8 cellular contexts compared by ENCODE assay signal in genomic region chr3:168096210-168096795, GRCh38. TPM values are rescaled to one million over a fixed set of nuclear protein-coding genes. Genes with fewer than 3 reads are reported as not detected.
DNase-seq lines count a peak whose midpoint lies in the region; ATAC-seq lines count a peak whose summit lies in the region.

No MANE protein-coding gene starts in this region.

- peak; percentile 79 for DNase-seq in Ammon's horn (ENCODE audit: low spot score)
- DNase-seq in NCI-H2029 (lab: John Stamatoyannopoulos, UW), result peak; percentile 55
- no peak for DNase-seq in T-helper 2 cell treated with Interferon-gamma antibody and Interleukin-4, amounts not matched to agents 5 μg/mL and 100 μg/mL, for 36 hours (ENCODE audit: low spot score)
- DNase-seq in lung microvascular endothelial cell (ENCODE audit: low read depth in 2 of 2), result peak; percentile 86 to 92
- DNase-seq in superior temporal gyrus (ENCODE audit: extremely low spot score), result peak; percentile 73

- H3K9me3 ChIP-seq in endocrine pancreas (ENCODE audit: control insufficient read depth, low read length), result no peaks in the 10 kb centered on the region

- peaks cover 20% of the 10 kb centered on the region for H3K4me1 Mint-ChIP-seq in T-helper 2 cell treated with Interferon-gamma antibody and Interleukin-4, amounts not matched to agents 5 μg/mL and 100 μg/mL, for 36 hours (ENCODE audit: low read depth)

- H3K4me3 ChIP-seq in endocrine pancreas (ENCODE audit: control insufficient read depth, insufficient read depth, low read length), result peak overlapping the region; percentile 95

- peaks cover 54% of the 10 kb centered on the region for H3K27me3 Mint-ChIP-seq in T-helper 2 cell treated with Interferon-gamma antibody and Interleukin-4, amounts not matched to agents 5 μg/mL and 100 μg/mL, for 36 hours (ENCODE audit: low read depth)

- ATAC-seq in GM18511 (IDR thresholded peaks at IDR 0.05; ENCODE audit: unreplicated experiment), result peak; percentile 8
- ATAC-seq in HG03039 (IDR thresholded peaks at IDR 0.05; ENCODE audit: unreplicated experiment), result peak; percentile 4

- H3K27ac Mint-ChIP-seq in T-helper 2 cell treated with Interferon-gamma antibody and Interleukin-4, amounts not matched to agents 5 μg/mL and 100 μg/mL, for 36 hours, result peak overlapping the region; percentile 84

- peak overlapping the region; percentile 65 for H3K9ac ChIP-seq in endocrine pancreas (ENCODE audit: control insufficient read depth, insufficient read depth, low read length)

- H3K9me3 Mint-ChIP-seq in T-helper 2 cell treated with Interferon-gamma antibody and Interleukin-4, amounts not matched to agents 5 μg/mL and 100 μg/mL, for 36 hours, result no peaks in the 10 kb centered on the region

- H3K27me3 ChIP-seq in endocrine pancreas (ENCODE audit: control insufficient read depth, insufficient read depth, low read length), result no peaks in the 10 kb centered on the region

- no peaks in the 10 kb centered on the region for H3K36me3 Mint-ChIP-seq in T-helper 2 cell treated with Interferon-gamma antibody and Interleukin-4, amounts not matched to agents 5 μg/mL and 100 μg/mL, for 36 hours (ENCODE audit: low read depth)

- H3K36me3 ChIP-seq in endocrine pancreas (ENCODE audit: control insufficient read depth, insufficient read depth, low read length), result no peaks in the 10 kb centered on the region

- H3K4me1 ChIP-seq in endocrine pancreas (ENCODE audit: control insufficient read depth, insufficient read depth, low read length), result peaks cover 29% of the 10 kb centered on the region

- H3K4me3 Mint-ChIP-seq in T-helper 2 cell treated with Interferon-gamma antibody and Interleukin-4, amounts not matched to agents 5 μg/mL and 100 μg/mL, for 36 hours, result peak overlapping the region; percentile 85

RNA-seq across cellular contexts. Expression of gene GOLIM4, which starts 0.6 kb away (rescaled TPM):
- 19.8 and 26.4 TPM in 2 replicates for total RNA-seq in lung microvascular endothelial cell
